33 cellular contexts compared by ENCODE assay signal in the genomic region with DNA sequence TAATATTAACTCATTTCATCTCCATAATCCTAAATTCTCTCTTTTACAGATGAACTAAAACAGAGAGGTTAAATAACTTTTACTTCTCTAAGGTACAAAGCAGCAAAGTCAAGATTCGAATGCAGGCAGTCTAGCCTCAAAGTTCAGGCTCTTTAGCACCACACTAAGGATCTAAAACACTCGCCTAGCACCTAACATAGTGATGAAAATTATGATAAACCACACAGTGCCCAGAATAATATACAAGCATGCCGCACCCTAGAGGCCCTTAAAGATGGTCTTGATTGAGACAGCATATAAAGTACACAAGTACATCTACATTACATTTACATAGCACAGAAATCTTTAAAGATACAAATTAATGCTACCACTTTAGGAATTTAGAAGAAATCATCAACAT.
"Had no signal": no experiment of that assay in that cellular context is flagged by ENCODE, and none has a peak within 500 bp of the region (broad histone marks: within the 10 kb centered on the region; RNA-seq: fewer than 3 reads in every experiment).

No MANE protein-coding gene starts in this region.

- H3K4me3 ChIP-seq: ascending aorta, breast epithelium, cardiac muscle cell, coronary artery, dorsolateral prefrontal cortex had no signal

- H3K36me3 ChIP-seq: ascending aorta, breast epithelium, cardiac muscle cell had no signal

- H3K27ac Mint-ChIP-seq: activated CD4-positive, alpha-beta memory T cell treated with anti-CD3 and anti-CD28 coated beads, Interleukin-2, amount 10 ng/mL, durations not matched to agents 7 days and 5 days; activated CD4-positive, alpha-beta T cell treated with anti-CD3 and anti-CD28 coated beads, Interleukin-2, amount 10 ng/mL, durations not matched to agents 7 days and 5 days; activated naive CD4-positive, alpha-beta T cell treated with anti-CD3 and anti-CD28 coated beads, Interleukin-2, amount 10 ng/mL, durations not matched to agents 7 days and 5 days; activated naive CD4-positive, alpha-beta T cell treated with anti-CD3 and anti-CD28 coated beads, Interleukin-2, amount 50 U/mL, for 72 hours; activated naive CD8-positive, alpha-beta T cell treated with anti-CD3 and anti-CD28 coated beads, Interleukin-2, amount 10 ng/mL, durations not matched to agents 7 days and 5 days; activated T-cell treated with anti-CD3 and anti-CD28 coated beads, Interleukin-2, amount 50 U/mL, for 24 hours; activated T-cell treated with anti-CD3 and anti-CD28 coated beads, Interleukin-2, amount 50 U/mL, for 72 hours; brain; dendritic cell treated with granulocyte-macrophage colony-stimulating factor and Interleukin-4, amounts not matched to agents 40 ng/mL and 50 ng/mL, for 4 days; endodermal cell; T-helper 2 cell treated with Interferon-gamma antibody and Interleukin-4, amounts not matched to agents 5 μg/mL and 100 μg/mL, for 36 hours; WTC11 had no signal

- H3K4me1 ChIP-seq: breast epithelium had no signal

- H3K9me3 ChIP-seq: ascending aorta, breast epithelium had no signal

- ATAC-seq: activated naive CD4-positive, alpha-beta T cell treated with anti-CD3 and anti-CD28 coated beads, Interleukin-2, amount 50 U/mL, for 72 hours; activated T-cell treated with anti-CD3 and anti-CD28 coated beads, Interleukin-2, amount 50 U/mL, for 72 hours; esophagus mucosa; T-helper 17 cell; WTC11 had no signal

- H3K27me3 Mint-ChIP-seq: activated CD4-positive, alpha-beta memory T cell treated with anti-CD3 and anti-CD28 coated beads, Interleukin-2, amount 10 ng/mL, durations not matched to agents 7 days and 5 days; activated CD4-positive, alpha-beta T cell treated with anti-CD3 and anti-CD28 coated beads, Interleukin-2, amount 10 ng/mL, durations not matched to agents 7 days and 5 days; activated naive CD4-positive, alpha-beta T cell treated with anti-CD3 and anti-CD28 coated beads, Interleukin-2, amount 10 ng/mL, durations not matched to agents 7 days and 5 days; activated naive CD8-positive, alpha-beta T cell treated with anti-CD3 and anti-CD28 coated beads, Interleukin-2, amount 10 ng/mL, durations not matched to agents 7 days and 5 days; activated T-cell treated with anti-CD3 and anti-CD28 coated beads, Interleukin-2, amount 50 U/mL, for 24 hours; brain; dendritic cell treated with granulocyte-macrophage colony-stimulating factor and Interleukin-4, amounts not matched to agents 40 ng/mL and 50 ng/mL, for 4 days; T-helper 17 cell had no signal

- H3K27me3 ChIP-seq: ascending aorta, breast epithelium, cardiac muscle cell, dorsolateral prefrontal cortex had no signal

- H3K36me3 Mint-ChIP-seq: activated naive CD4-positive, alpha-beta T cell treated with anti-CD3 and anti-CD28 coated beads, Interleukin-2, amount 50 U/mL, for 72 hours; brain; WTC11 had no signal

- H3K9me3 Mint-ChIP-seq: activated CD4-positive, alpha-beta memory T cell treated with anti-CD3 and anti-CD28 coated beads, Interleukin-2, amount 10 ng/mL, durations not matched to agents 7 days and 5 days; activated CD4-positive, alpha-beta T cell treated with anti-CD3 and anti-CD28 coated beads, Interleukin-2, amount 10 ng/mL, durations not matched to agents 7 days and 5 days; activated naive CD4-positive, alpha-beta T cell treated with anti-CD3 and anti-CD28 coated beads, Interleukin-2, amount 10 ng/mL, durations not matched to agents 7 days and 5 days; activated naive CD4-positive, alpha-beta T cell treated with anti-CD3 and anti-CD28 coated beads, Interleukin-2, amount 50 U/mL, for 72 hours; activated naive CD8-positive, alpha-beta T cell treated with anti-CD3 and anti-CD28 coated beads, Interleukin-2, amount 10 ng/mL, durations not matched to agents 7 days and 5 days; activated T-cell treated with anti-CD3 and anti-CD28 coated beads, Interleukin-2, amount 50 U/mL, for 24 hours; activated T-cell treated with anti-CD3 and anti-CD28 coated beads, Interleukin-2, amount 50 U/mL, for 72 hours; brain; dendritic cell treated with granulocyte-macrophage colony-stimulating factor and Interleukin-4, amounts not matched to agents 40 ng/mL and 50 ng/mL, for 4 days; endodermal cell; T-helper 2 cell treated with Interferon-gamma antibody and Interleukin-4, amounts not matched to agents 5 μg/mL and 100 μg/mL, for 36 hours; WTC11 had no signal

- H3K4me3 Mint-ChIP-seq: activated CD4-positive, alpha-beta memory T cell treated with anti-CD3 and anti-CD28 coated beads, Interleukin-2, amount 10 ng/mL, durations not matched to agents 7 days and 5 days; activated CD4-positive, alpha-beta T cell treated with anti-CD3 and anti-CD28 coated beads, Interleukin-2, amount 10 ng/mL, durations not matched to agents 7 days and 5 days; activated naive CD4-positive, alpha-beta T cell treated with anti-CD3 and anti-CD28 coated beads, Interleukin-2, amount 10 ng/mL, durations not matched to agents 7 days and 5 days; activated naive CD8-positive, alpha-beta T cell treated with anti-CD3 and anti-CD28 coated beads, Interleukin-2, amount 10 ng/mL, durations not matched to agents 7 days and 5 days; activated T-cell treated with anti-CD3 and anti-CD28 coated beads, Interleukin-2, amount 50 U/mL, for 24 hours; activated T-cell treated with anti-CD3 and anti-CD28 coated beads, Interleukin-2, amount 50 U/mL, for 72 hours; brain; dendritic cell treated with granulocyte-macrophage colony-stimulating factor and Interleukin-4, amounts not matched to agents 40 ng/mL and 50 ng/mL, for 4 days; endodermal cell; T-helper 17 cell; T-helper 2 cell treated with Interferon-gamma antibody and Interleukin-4, amounts not matched to agents 5 μg/mL and 100 μg/mL, for 36 hours; WTC11 had no signal

- DNase-seq: activated CD4-positive, alpha-beta memory T cell treated with anti-CD3 and anti-CD28 coated beads, Interleukin-2, amount 10 ng/mL, durations not matched to agents 7 days and 5 days; activated CD4-positive, alpha-beta T cell treated with anti-CD3 and anti-CD28 coated beads for 1 hour; activated CD4-positive, alpha-beta T cell treated with anti-CD3 and anti-CD28 coated beads for 4 hours; activated CD4-positive, alpha-beta T cell treated with anti-CD3 and anti-CD28 coated beads, Interleukin-2, amount 10 ng/mL, durations not matched to agents 7 days and 5 days; activated CD4-positive, alpha-beta T cell treated with anti-CD3 and anti-CD28 coated beads, Interleukin-2, amount 50 U/mL, for 4 hours; activated CD8-positive, alpha-beta memory T cell treated with anti-CD3 and anti-CD28 coated beads, Interleukin-2, amount 50 U/mL, for 48 hours; activated gamma-delta T cell; activated naive CD4-positive, alpha-beta T cell; activated naive CD4-positive, alpha-beta T cell treated with anti-CD3 and anti-CD28 coated beads, Interleukin-2, amount 10 ng/mL, durations not matched to agents 7 days and 5 days; activated naive CD8-positive, alpha-beta T cell treated with anti-CD3 and anti-CD28 coated beads, Interleukin-2, amount 10 ng/mL, durations not matched to agents 7 days and 5 days; activated T-cell treated with anti-CD3 and anti-CD28 coated beads for 4 hours; activated T-cell treated with anti-CD3 and anti-CD28 coated beads, Interleukin-2, amount 50 U/mL, for 24 hours; activated T-cell treated with anti-CD3 and anti-CD28 coated beads, Interleukin-2, amount 50 U/mL, for 72 hours; central memory CD4-positive, alpha-beta T cell; dorsolateral prefrontal cortex; effector memory CD4-positive, alpha-beta T cell; endodermal cell; foreskin fibroblast; head of caudate nucleus; T-helper 1 cell; T-helper 17 cell; T1000 had no signal

- H3K27ac ChIP-seq: ascending aorta, breast epithelium, cardiac muscle cell, coronary artery, dorsolateral prefrontal cortex, VCaP had no signal
